In the genomic region with DNA sequence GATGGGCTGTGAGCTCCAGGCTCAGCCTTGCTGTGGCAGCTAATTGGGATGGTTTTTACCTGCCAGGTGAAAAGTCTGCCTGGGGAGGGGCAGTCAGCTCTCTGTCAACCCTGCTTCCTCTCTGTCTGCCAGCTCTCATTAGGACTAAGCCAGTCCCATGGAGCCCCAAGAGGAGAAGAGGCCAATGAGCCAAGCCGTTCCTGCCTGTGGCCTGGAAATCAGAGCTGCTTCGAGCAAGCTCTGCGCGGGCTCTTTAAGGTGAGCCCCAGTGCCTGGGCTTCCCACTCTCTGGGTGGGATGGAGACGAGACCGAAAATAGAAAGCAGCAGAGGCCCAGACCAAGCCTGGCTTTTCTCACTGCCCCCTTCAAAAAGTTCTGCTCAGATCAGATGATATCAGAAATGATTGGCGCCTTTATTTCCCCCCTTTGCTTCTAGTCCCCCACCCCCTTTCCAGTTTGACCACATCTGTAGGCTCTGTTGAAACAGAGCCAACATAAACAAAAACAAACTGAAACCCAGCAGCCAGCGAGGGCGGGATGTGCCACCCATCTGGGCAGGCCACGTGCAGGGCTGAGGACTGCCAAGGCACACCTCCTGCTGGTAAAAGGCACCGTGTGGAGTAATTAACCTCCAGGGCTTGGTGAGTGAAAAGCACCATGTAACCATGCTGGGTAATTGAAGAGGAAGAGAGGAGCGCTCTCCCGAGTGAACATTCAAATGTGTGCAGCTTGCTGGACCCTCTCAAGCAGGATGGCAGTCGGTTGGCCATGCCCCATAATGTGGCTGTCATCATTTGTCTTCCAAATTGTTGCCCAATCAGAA, we compare ENCODE assay signal across 8 cellular contexts.
DNase-seq lines count a peak whose midpoint lies in the region; ATAC-seq, FAIRE-seq and TF ChIP-seq lines count a peak whose summit lies in the region.

No MANE protein-coding gene starts in this region.

- no peak overlapping the region for H3K4me3 ChIP-seq in epithelial cell of esophagus (ENCODE audit: low read length)

- peak; percentile 16 for ATAC-seq in omental fat pad (ENCODE audit: low FRiP score)

- POLR2A ChIA-PET in RWPE1 (lab: Yijun Ruan, JAX; ENCODE audit: low non-redundant PET), result no interaction called here

- CTCF ChIA-PET in RWPE1 (lab: Yijun Ruan, JAX), result no interaction called here

- peak overlapping the region; percentile 64 for H3K27ac ChIP-seq in RWPE1

- FAIRE-seq in D721Med (lab: Jason Lieb, UNC), result no peak

- TF ChIP-seq CTCF in RWPE1 (conservative IDR thresholded peaks at IDR 0.05; ENCODE audit: low read depth) (no peak), epithelial cell of esophagus (IDR thresholded peaks at IDR 0.05; ENCODE audit: insufficient read depth, low read depth, low read length, missing control alignments) (peak; percentile 34), omental fat pad (IDR thresholded peaks at IDR 0.05) (no peak), D721Med (IDR thresholded peaks at IDR 0.05; ENCODE audit: insufficient read depth, missing control alignments) (no peak)

- DNase-seq in CD1c-positive myeloid dendritic cell (ENCODE audit: extremely low spot score) (peak; percentile 38), HT1080 (ENCODE audit: low read depth) (peak; percentile 8), RWPE1 (ENCODE audit: low spot score) (peak; percentile 51), epithelial cell of esophagus (ENCODE audit: low read depth) (peak; percentile 71), omental fat pad (ENCODE audit: low spot score) (no peak), D721Med (ENCODE audit: insufficient read length, low spot score) (no peak), RKO (ENCODE audit: low spot score) (no peak)
- DNase-seq in stimulated activated CD4-positive, alpha-beta T cell treated with anti-CD3 and anti-CD28 coated beads, Interleukin-12 subunit alpha, Interleukin-12 subunit beta, amount 100 ng/mL, for 4 hours, result no peak

Comparison
In these comparisons a context has a peak if more than half of its experiments do, and no peak if none do; other contexts are left out.
1. DNase-seq: peak in CD1c-positive myeloid dendritic cell (single experiment), HT1080 (single experiment), RWPE1 (single experiment) and epithelial cell of esophagus (single experiment); none in omental fat pad (single experiment), D721Med (single experiment), stimulated activated CD4-positive, alpha-beta T cell treated with anti-CD3 and anti-CD28 coated beads, Interleukin-12 subunit alpha, Interleukin-12 subunit beta, amount 100 ng/mL, for 4 hours (single experiment) and RKO (single experiment).